In the genomic region with DNA sequence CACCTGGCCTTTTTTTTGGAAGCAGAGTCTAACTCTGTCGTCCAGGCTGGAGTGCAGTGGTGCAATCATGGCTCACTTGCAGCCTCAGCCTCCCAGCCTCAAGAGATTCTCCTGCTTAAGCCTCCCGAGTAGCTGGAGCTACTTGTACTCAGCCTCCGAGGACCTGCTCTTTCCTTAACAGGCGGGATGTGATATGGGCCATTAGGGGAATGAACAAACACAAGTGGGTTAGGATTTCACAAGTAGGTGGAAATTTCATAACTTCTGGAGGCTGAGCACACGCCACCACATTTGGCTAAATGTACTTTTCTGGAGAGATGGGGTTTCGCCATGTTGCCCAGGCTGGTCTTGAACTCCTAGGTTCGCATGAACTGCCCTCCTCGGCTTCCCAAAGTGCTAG, we compare ENCODE assay signal across 11 cellular contexts. TPM values are rescaled to one million over a fixed set of nuclear protein-coding genes. Genes with fewer than 3 reads are reported as not detected.
DNase-seq lines count a peak whose midpoint lies in the region; ATAC-seq and TF ChIP-seq lines count a peak whose summit lies in the region.
"Had no signal": no experiment of that assay in that cellular context is flagged by ENCODE, and none has a peak within 500 bp of the region (broad histone marks: within the 10 kb centered on the region; RNA-seq: fewer than 3 reads in every experiment).

No MANE protein-coding gene starts in this region.

- CTCF ChIA-PET in RWPE1 (lab: Yijun Ruan, JAX), result interaction anchor here (1.4 to 2.6 kb wide), 2 partner anchors 12 to 56 kb away, joined by 7 to 10 read pairs; no protein-coding TSS in a partner anchor

- no peaks in the 10 kb centered on the region for H3K27me3 Mint-ChIP-seq in activated T-cell treated with anti-CD3 and anti-CD28 coated beads, Interleukin-2, amount 50 U/mL, for 24 hours
- no peaks in the 10 kb centered on the region for H3K27me3 Mint-ChIP-seq in activated T-cell treated with anti-CD3 and anti-CD28 coated beads, Interleukin-2, amount 50 U/mL, for 4 hours (ENCODE audit: low read depth)
- H3K27me3 Mint-ChIP-seq in progenitor cell of endocrine pancreas, result no peaks in the 10 kb centered on the region
- H3K27me3 Mint-ChIP-seq: activated CD8-positive, alpha-beta memory T cell treated with anti-CD3 and anti-CD28 coated beads, Interleukin-2, amount 10 ng/mL, durations not matched to agents 7 days and 5 days had no signal

- intact Hi-C loops in spleen (cut with DNase I; ENCODE audit: low total_unique reads), result no loop called here

- H3K4me1 Mint-ChIP-seq in activated T-cell treated with anti-CD3 and anti-CD28 coated beads, Interleukin-2, amount 50 U/mL, for 24 hours (ENCODE audit: low read depth), result peaks cover 47% of the 10 kb centered on the region
- peaks cover 24% of the 10 kb centered on the region for H3K4me1 Mint-ChIP-seq in activated T-cell treated with anti-CD3 and anti-CD28 coated beads, Interleukin-2, amount 50 U/mL, for 4 hours (ENCODE audit: low read depth)
- H3K4me1 Mint-ChIP-seq in progenitor cell of endocrine pancreas (ENCODE audit: low read depth), result peaks cover 5% of the 10 kb centered on the region

- no peak for ATAC-seq in activated T-cell treated with anti-CD3 and anti-CD28 coated beads, Interleukin-2, amount 50 U/mL, for 4 hours
- ATAC-seq in HG02763 (IDR thresholded peaks at IDR 0.05; ENCODE audit: unreplicated experiment), result no peak
- ATAC-seq: activated CD8-positive, alpha-beta memory T cell treated with anti-CD3 and anti-CD28 coated beads, Interleukin-2, amount 10 ng/mL, durations not matched to agents 7 days and 5 days had no signal

- DNase-seq in activated T-cell treated with anti-CD3 and anti-CD28 coated beads, Interleukin-2, amount 50 U/mL, for 24 hours, result no peak
- DNase-seq in activated T-cell treated with anti-CD3 and anti-CD28 coated beads, Interleukin-2, amount 50 U/mL, for 4 hours, result no peak
- no peak for DNase-seq in RWPE1 (ENCODE audit: low spot score)
- DNase-seq in iris pigment epithelial cell (ENCODE audit: low read depth), result peak; percentile 62
- no peak for DNase-seq in spleen
- no peak for DNase-seq in DMS 273 (lab: John Stamatoyannopoulos, UW; ENCODE audit: unreplicated experiment)
- no peak for DNase-seq in progenitor cell of endocrine pancreas (ENCODE audit: low spot score, unreplicated experiment)
- DNase-seq: activated CD8-positive, alpha-beta memory T cell treated with anti-CD3 and anti-CD28 coated beads, Interleukin-2, amount 10 ng/mL, durations not matched to agents 7 days and 5 days; NCI-H748 treated with DMSO at 0.1 percent for 48 hours had no signal

- peaks cover 64% of the 10 kb centered on the region for H3K36me3 Mint-ChIP-seq in activated T-cell treated with anti-CD3 and anti-CD28 coated beads, Interleukin-2, amount 50 U/mL, for 24 hours (ENCODE audit: low read depth)
- H3K36me3 Mint-ChIP-seq in activated T-cell treated with anti-CD3 and anti-CD28 coated beads, Interleukin-2, amount 50 U/mL, for 4 hours (ENCODE audit: insufficient read depth), result peaks cover 5% of the 10 kb centered on the region
- H3K36me3 Mint-ChIP-seq in progenitor cell of endocrine pancreas (ENCODE audit: insufficient read depth), result peaks cover 8% of the 10 kb centered on the region
- H3K36me3 Mint-ChIP-seq: activated CD8-positive, alpha-beta memory T cell treated with anti-CD3 and anti-CD28 coated beads, Interleukin-2, amount 10 ng/mL, durations not matched to agents 7 days and 5 days had no signal

- H3K4me3 ChIP-seq in spleen, result peak overlapping the region in 1 of 8 donors; percentile 27
- H3K4me3 ChIP-seq: coronary artery had no signal

- TF ChIP-seq CTCF in RWPE1 (conservative IDR thresholded peaks at IDR 0.05; ENCODE audit: low read depth), result no peak
- TF ChIP-seq CTCF in spleen (IDR thresholded peaks at IDR 0.05 in 8 of 11, conservative IDR thresholded peaks at IDR 0.05 in 3 of 11), result no peak
- TF ChIP-seq CTCF in progenitor cell of endocrine pancreas (IDR thresholded peaks at IDR 0.05; ENCODE audit: unreplicated experiment), result no peak

- POLR2A ChIA-PET in RWPE1 (lab: Yijun Ruan, JAX; ENCODE audit: low non-redundant PET), result no interaction called here

- no peaks in the 10 kb centered on the region for H3K27me3 ChIP-seq in spleen (replicated peaks in 1 of 7)

- H3K9me3 Mint-ChIP-seq in activated T-cell treated with anti-CD3 and anti-CD28 coated beads, Interleukin-2, amount 50 U/mL, for 24 hours, result no peaks in the 10 kb centered on the region
- H3K9me3 Mint-ChIP-seq in activated T-cell treated with anti-CD3 and anti-CD28 coated beads, Interleukin-2, amount 50 U/mL, for 4 hours, result no peaks in the 10 kb centered on the region
- no peaks in the 10 kb centered on the region for H3K9me3 Mint-ChIP-seq in progenitor cell of endocrine pancreas (ENCODE audit: low read depth)

- no peaks in the 10 kb centered on the region for H3K9me3 ChIP-seq in spleen

- H3K27ac ChIP-seq in RWPE1 (peak overlapping the region; percentile 63), spleen (peak overlapping the region in 7 of 8 donors; percentile 35 to 94 (median 84))

- TF ChIP-seq POLR2A in spleen (IDR thresholded peaks at IDR 0.05), result no peak

- no peak overlapping the region for H3K4me3 Mint-ChIP-seq in activated T-cell treated with anti-CD3 and anti-CD28 coated beads, Interleukin-2, amount 50 U/mL, for 24 hours
- no peak overlapping the region for H3K4me3 Mint-ChIP-seq in activated T-cell treated with anti-CD3 and anti-CD28 coated beads, Interleukin-2, amount 50 U/mL, for 4 hours
- H3K4me3 Mint-ChIP-seq in progenitor cell of endocrine pancreas (ENCODE audit: low read depth), result no peak overlapping the region
- H3K4me3 Mint-ChIP-seq: activated CD8-positive, alpha-beta memory T cell treated with anti-CD3 and anti-CD28 coated beads, Interleukin-2, amount 10 ng/mL, durations not matched to agents 7 days and 5 days had no signal

- WGBS in spleen, 5 donors, result 51 to 86% (median 72%) methylated on average over 7 to 8 of the region's 8 CpGs

- peak overlapping the region; percentile 79 for H3K27ac Mint-ChIP-seq in activated T-cell treated with anti-CD3 and anti-CD28 coated beads, Interleukin-2, amount 50 U/mL, for 24 hours
- no peak overlapping the region for H3K27ac Mint-ChIP-seq in progenitor cell of endocrine pancreas

- H3K36me3 ChIP-seq in spleen, result peaks cover 0 to 34% (median 0%) of the 10 kb centered on the region in 6 donors

- H3K4me1 ChIP-seq in spleen, result peaks cover 13 to 84% (median 43%) of the 10 kb centered on the region in 6 donors

RNA-seq across cellular contexts. Expression of a gene that starts 4.1 kb away (rescaled TPM):
- total RNA-seq in activated T-cell treated with anti-CD3 and anti-CD28 coated beads, Interleukin-2, amount 50 U/mL, for 4 hours, result 100 to 1,000 TPM; 112 to 131 (median 125) TPM
- total RNA-seq in spleen (10 to 100 TPM; 26.7 to 45.9 (median 30.1) TPM), progenitor cell of endocrine pancreas (33.5 and 36.7 TPM in 2 replicates)
- polyA plus RNA-seq in spleen, result 10 to 100 TPM; 65.5 to 88.8 (median 84.8) TPM

RNA-seq across cellular contexts. Expression of a gene that starts 24.6 kb away (rescaled TPM):
- total RNA-seq in activated T-cell treated with anti-CD3 and anti-CD28 coated beads, Interleukin-2, amount 50 U/mL, for 4 hours, result under 1 TPM; 0.30 to 0.46 (median 0.34) TPM
- total RNA-seq in spleen (10 to 100 TPM in 5 of 7 donors, 1 to 10 TPM in 2; 7.4 to 24.9 (median 15.6) TPM), progenitor cell of endocrine pancreas (3.8 and 4.0 TPM in 2 replicates)
- 1 to 10 TPM; 2.0 to 6.3 (median 5.2) TPM for polyA plus RNA-seq in spleen
- total RNA-seq: activated CD8-positive, alpha-beta memory T cell treated with anti-CD3 and anti-CD28 coated beads, Interleukin-2, amount 10 ng/mL, durations not matched to agents 7 days and 5 days had no signal

RNA-seq across cellular contexts. Expression of a gene that starts 31.1 kb away (rescaled TPM):
- total RNA-seq in activated T-cell treated with anti-CD3 and anti-CD28 coated beads, Interleukin-2, amount 50 U/mL, for 4 hours, result under 1 TPM; 0.11 to 0.19 (median 0.13) TPM
- total RNA-seq in spleen (1 to 10 TPM; 1.8 to 8.4 (median 4.8) TPM), progenitor cell of endocrine pancreas (22.2 and 23.2 TPM in 2 replicates)
- 1 to 10 TPM in 2 of 3 donors, under 1 TPM in 1; 0.89 to 2.5 (median 2.0) TPM for polyA plus RNA-seq in spleen
